ENCODE assay signal across 1 cellular context in genomic region chr6:43499028-43499815, GRCh38.
A peak's percentile ranks its signal among the peaks of the same experiment; 100 is the strongest.
TF ChIP-seq lines count a peak whose summit lies in the region.

No MANE protein-coding gene starts in this region.

TF ChIP-seq in HepG2, 621 proteins besides CTCF, POLR2A, EP300 and RAD21 (continued from another document and continues in another):
- no peak for TF ChIP-seq MLX (CRISPR knock-in tag; IDR thresholded peaks at IDR 0.05)
- no peak for TF ChIP-seq GZF1 (CRISPR knock-in tag; IDR thresholded peaks at IDR 0.05)
- TF ChIP-seq ZNF317 (CRISPR knock-in tag; IDR thresholded peaks at IDR 0.05), result no peak
- TF ChIP-seq ZKSCAN5 (CRISPR knock-in tag; IDR thresholded peaks at IDR 0.05), result no peak
- no peak for TF ChIP-seq ZNF704 (CRISPR knock-in tag; IDR thresholded peaks at IDR 0.05; ENCODE audit: borderline replicate concordance)
- no peak for TF ChIP-seq TOE1 (CRISPR knock-in tag; IDR thresholded peaks at IDR 0.05)
- TF ChIP-seq SATB2 (CRISPR knock-in tag; IDR thresholded peaks at IDR 0.05), result no peak
- no peak for TF ChIP-seq MED13 (CRISPR knock-in tag; IDR thresholded peaks at IDR 0.05)
- TF ChIP-seq ZNF563 (CRISPR knock-in tag; IDR thresholded peaks at IDR 0.05), result no peak
- no peak for TF ChIP-seq HES4 (CRISPR knock-in tag; IDR thresholded peaks at IDR 0.05; ENCODE audit: borderline replicate concordance)
- no peak for TF ChIP-seq ZXDC (CRISPR knock-in tag; IDR thresholded peaks at IDR 0.05)
- TF ChIP-seq SKI (IDR thresholded peaks at IDR 0.05; ENCODE audit: partially characterized antibody), result no peak
- no peak for TF ChIP-seq ZSCAN5A (CRISPR knock-in tag; IDR thresholded peaks at IDR 0.05; ENCODE audit: borderline replicate concordance)
- TF ChIP-seq MLXIP (CRISPR knock-in tag; IDR thresholded peaks at IDR 0.05; ENCODE audit: borderline replicate concordance), result no peak
- TF ChIP-seq HOMEZ (CRISPR knock-in tag; IDR thresholded peaks at IDR 0.05; ENCODE audit: low read depth), result no peak
- peak; percentile 39; the same call in 1 of the 2 replicates for TF ChIP-seq ZNF788 (CRISPR knock-in tag; IDR thresholded peaks at IDR 0.05; ENCODE audit: borderline replicate concordance)
- TF ChIP-seq AGO2 (optimal IDR thresholded peaks at IDR 0.05; ENCODE audit: low read depth, low read length), result no peak
- TF ChIP-seq PRDM4 (CRISPR knock-in tag; IDR thresholded peaks at IDR 0.05; ENCODE audit: borderline replicate concordance), result no peak
- no peak for TF ChIP-seq ASH2L (IDR thresholded peaks at IDR 0.05; ENCODE audit: insufficient read length, low read depth, low read length)
- 0 out of 2 replicates have a peak, but pooled peaks have one; percentile 50 for TF ChIP-seq ZNF337 (CRISPR knock-in tag; IDR thresholded peaks at IDR 0.05; ENCODE audit: borderline replicate concordance, low read depth)
- no peak for TF ChIP-seq TCF7L2 (IDR thresholded peaks at IDR 0.05; ENCODE audit: low read depth, low read length)
- TF ChIP-seq ZNF660 (CRISPR knock-in tag; IDR thresholded peaks at IDR 0.05; ENCODE audit: borderline replicate concordance, low read depth), result no peak
- TF ChIP-seq HIC2 (CRISPR knock-in tag; IDR thresholded peaks at IDR 0.05; ENCODE audit: low read depth), result no peak
- no peak for TF ChIP-seq ZNF670 (CRISPR knock-in tag; IDR thresholded peaks at IDR 0.05; ENCODE audit: borderline replicate concordance)
- no peak for TF ChIP-seq ZHX1 (CRISPR knock-in tag; IDR thresholded peaks at IDR 0.05; ENCODE audit: low read depth)
- no peak for TF ChIP-seq HNF1A (IDR thresholded peaks at IDR 0.05; ENCODE audit: low read depth)
- TF ChIP-seq HNF1A (CRISPR knock-in tag; IDR thresholded peaks at IDR 0.05; ENCODE audit: borderline replicate concordance), result no peak
- TF ChIP-seq ZNF550 (CRISPR knock-in tag; IDR thresholded peaks at IDR 0.05; ENCODE audit: borderline replicate concordance), result no peak
- no peak for TF ChIP-seq U2AF2 (IDR thresholded peaks at IDR 0.05; ENCODE audit: low read depth, low read length)
- TF ChIP-seq GABPA (IDR thresholded peaks at IDR 0.05; ENCODE audit: low read depth, low read length), result no peak
- 0 out of 2 replicates have a peak, but pooled peaks have one; percentile 42 for TF ChIP-seq GABPA (CRISPR knock-in tag; IDR thresholded peaks at IDR 0.05; ENCODE audit: low read depth)
- no peak for TF ChIP-seq KAT7 (CRISPR knock-in tag; IDR thresholded peaks at IDR 0.05; ENCODE audit: borderline replicate concordance)
